ENCODE assay signal across 1 cellular context in the genomic region with DNA sequence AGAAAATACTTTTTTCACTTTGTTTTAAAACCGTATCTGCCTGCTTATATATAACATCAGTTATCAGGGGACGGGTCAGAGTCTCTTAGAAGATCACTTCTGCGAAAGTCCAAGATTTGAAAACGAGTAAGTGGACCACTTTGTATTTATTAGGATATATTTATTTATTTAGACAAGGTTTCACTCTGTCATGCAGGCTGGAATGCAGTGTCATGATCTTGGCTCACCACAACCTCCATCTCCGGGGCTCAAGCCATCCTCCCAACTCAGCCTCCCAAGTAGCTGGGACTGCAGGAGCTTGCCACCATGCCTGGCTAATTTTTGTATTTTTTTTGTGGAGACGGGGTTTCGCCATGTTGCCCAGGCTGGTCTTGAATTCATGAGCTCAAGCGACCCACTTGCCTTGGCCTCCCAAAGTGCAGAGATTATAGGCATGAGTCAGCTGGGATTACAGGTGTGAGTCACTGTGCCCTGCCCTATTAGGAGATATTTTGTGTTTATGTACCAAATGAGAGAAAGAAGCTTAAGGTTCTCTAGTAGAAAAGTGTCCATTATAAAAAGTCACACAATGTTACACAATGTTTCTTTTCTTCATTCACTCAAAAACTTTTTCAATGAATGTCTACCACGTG.
A peak's percentile ranks its signal among the peaks of the same experiment; 100 is the strongest.
TF ChIP-seq lines count a peak whose summit lies in the region.

No MANE protein-coding gene starts in this region.

TF ChIP-seq in HCT116, 20 proteins besides CTCF, POLR2A, EP300 and RAD21 (continued from another document):
- TF ChIP-seq, protein P1, sequence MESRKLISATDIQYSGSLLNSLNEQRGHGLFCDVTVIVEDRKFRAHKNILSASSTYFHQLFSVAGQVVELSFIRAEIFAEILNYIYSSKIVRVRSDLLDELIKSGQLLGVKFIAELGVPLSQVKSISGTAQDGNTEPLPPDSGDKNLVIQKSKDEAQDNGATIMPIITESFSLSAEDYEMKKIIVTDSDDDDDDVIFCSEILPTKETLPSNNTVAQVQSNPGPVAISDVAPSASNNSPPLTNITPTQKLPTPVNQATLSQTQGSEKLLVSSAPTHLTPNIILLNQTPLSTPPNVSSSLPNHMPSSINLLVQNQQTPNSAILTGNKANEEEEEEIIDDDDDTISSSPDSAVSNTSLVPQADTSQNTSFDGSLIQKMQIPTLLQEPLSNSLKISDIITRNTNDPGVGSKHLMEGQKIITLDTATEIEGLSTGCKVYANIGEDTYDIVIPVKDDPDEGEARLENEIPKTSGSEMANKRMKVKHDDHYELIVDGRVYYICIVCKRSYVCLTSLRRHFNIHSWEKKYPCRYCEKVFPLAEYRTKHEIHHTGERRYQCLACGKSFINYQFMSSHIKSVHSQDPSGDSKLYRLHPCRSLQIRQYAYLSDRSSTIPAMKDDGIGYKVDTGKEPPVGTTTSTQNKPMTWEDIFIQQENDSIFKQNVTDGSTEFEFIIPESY (IDR thresholded peaks at IDR 0.05; ENCODE audit: extremely low read depth, insufficient replicate concordance, low read length): no peak
- no peak; the same call in 1 of the 2 replicates for TF ChIP-seq SRF (IDR thresholded peaks at IDR 0.05; ENCODE audit: low read depth)
- no peak for TF ChIP-seq EGR1 (IDR thresholded peaks at IDR 0.05; ENCODE audit: low read depth)
- TF ChIP-seq, protein P2, sequence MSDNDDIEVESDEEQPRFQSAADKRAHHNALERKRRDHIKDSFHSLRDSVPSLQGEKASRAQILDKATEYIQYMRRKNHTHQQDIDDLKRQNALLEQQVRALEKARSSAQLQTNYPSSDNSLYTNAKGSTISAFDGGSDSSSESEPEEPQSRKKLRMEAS (IDR thresholded peaks at IDR 0.05): peak; percentile 20; the same call in 1 of the 2 replicates
- TF ChIP-seq CEBPB (IDR thresholded peaks at IDR 0.05; ENCODE audit: low read depth): no peak
- TF ChIP-seq, protein P3, sequence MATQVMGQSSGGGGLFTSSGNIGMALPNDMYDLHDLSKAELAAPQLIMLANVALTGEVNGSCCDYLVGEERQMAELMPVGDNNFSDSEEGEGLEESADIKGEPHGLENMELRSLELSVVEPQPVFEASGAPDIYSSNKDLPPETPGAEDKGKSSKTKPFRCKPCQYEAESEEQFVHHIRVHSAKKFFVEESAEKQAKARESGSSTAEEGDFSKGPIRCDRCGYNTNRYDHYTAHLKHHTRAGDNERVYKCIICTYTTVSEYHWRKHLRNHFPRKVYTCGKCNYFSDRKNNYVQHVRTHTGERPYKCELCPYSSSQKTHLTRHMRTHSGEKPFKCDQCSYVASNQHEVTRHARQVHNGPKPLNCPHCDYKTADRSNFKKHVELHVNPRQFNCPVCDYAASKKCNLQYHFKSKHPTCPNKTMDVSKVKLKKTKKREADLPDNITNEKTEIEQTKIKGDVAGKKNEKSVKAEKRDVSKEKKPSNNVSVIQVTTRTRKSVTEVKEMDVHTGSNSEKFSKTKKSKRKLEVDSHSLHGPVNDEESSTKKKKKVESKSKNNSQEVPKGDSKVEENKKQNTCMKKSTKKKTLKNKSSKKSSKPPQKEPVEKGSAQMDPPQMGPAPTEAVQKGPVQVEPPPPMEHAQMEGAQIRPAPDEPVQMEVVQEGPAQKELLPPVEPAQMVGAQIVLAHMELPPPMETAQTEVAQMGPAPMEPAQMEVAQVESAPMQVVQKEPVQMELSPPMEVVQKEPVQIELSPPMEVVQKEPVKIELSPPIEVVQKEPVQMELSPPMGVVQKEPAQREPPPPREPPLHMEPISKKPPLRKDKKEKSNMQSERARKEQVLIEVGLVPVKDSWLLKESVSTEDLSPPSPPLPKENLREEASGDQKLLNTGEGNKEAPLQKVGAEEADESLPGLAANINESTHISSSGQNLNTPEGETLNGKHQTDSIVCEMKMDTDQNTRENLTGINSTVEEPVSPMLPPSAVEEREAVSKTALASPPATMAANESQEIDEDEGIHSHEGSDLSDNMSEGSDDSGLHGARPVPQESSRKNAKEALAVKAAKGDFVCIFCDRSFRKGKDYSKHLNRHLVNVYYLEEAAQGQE (IDR thresholded peaks at IDR 0.05; ENCODE audit: low read depth): no peak
- no peak for TF ChIP-seq POLR2AphosphoS5 (IDR thresholded peaks at IDR 0.05; ENCODE audit: low read depth, low read length)
- TF ChIP-seq TCF7L2 (IDR thresholded peaks at IDR 0.05; ENCODE audit: borderline replicate concordance, extremely low read depth, insufficient read depth, insufficient read length): no peak
- no peak for TF ChIP-seq ZNF274 (IDR thresholded peaks at IDR 0.05; ENCODE audit: low read depth, low read length)
- peak; percentile 76 for TF ChIP-seq JUND (IDR thresholded peaks at IDR 0.05)
